9 cellular contexts compared by ENCODE assay signal in the genomic region with DNA sequence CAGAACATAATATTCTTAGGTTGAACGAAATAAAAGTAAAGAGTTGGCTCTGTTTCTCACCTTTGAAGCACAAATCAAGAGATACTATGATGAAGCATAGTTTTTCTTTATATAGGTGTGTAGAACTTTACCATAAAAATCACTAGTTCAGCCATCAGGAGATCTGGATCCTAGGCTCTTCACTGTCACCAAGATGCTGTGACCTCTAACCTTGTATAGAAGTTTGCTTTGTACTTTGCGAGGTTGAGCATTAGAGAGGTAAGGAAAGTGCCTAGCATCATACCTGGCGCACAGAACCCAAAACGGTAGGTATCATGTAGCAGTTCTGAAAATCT. TPM values are rescaled to one million over a fixed set of nuclear protein-coding genes. Genes with fewer than 3 reads are reported as not detected.
DNase-seq lines count a peak whose midpoint lies in the region; ATAC-seq and TF ChIP-seq lines count a peak whose summit lies in the region.
"Had no signal": no experiment of that assay in that cellular context is flagged by ENCODE, and none has a peak within 500 bp of the region (broad histone marks: within the 10 kb centered on the region; RNA-seq: fewer than 3 reads in every experiment).

No MANE protein-coding gene starts in this region.

- TF ChIP-seq CTCF in heart left ventricle (IDR thresholded peaks at IDR 0.05) (no peak), type B pancreatic cell (conservative IDR thresholded peaks at IDR 0.05) (no peak), brain microvascular endothelial cell (IDR thresholded peaks at IDR 0.05; ENCODE audit: low read depth, low read length, missing control alignments) (no peak)

- H3K4me1 ChIP-seq in heart left ventricle = peaks cover 4 to 46% (median 19%) of the 10 kb centered on the region in 12 donors

- H3K27me3 Mint-ChIP-seq in activated CD8-positive, alpha-beta T cell treated with anti-CD3 and anti-CD28 coated beads, Interleukin-2, amount 10 ng/mL, durations not matched to agents 7 days and 5 days (ENCODE audit: low read depth) = no peaks in the 10 kb centered on the region
- peaks cover 3% of the 10 kb centered on the region for H3K27me3 Mint-ChIP-seq in type B pancreatic cell

- peaks cover 43% of the 10 kb centered on the region for H3K36me3 Mint-ChIP-seq in activated CD8-positive, alpha-beta T cell treated with anti-CD3 and anti-CD28 coated beads, Interleukin-2, amount 10 ng/mL, durations not matched to agents 7 days and 5 days (ENCODE audit: low read depth)
- peaks cover 13% of the 10 kb centered on the region for H3K36me3 Mint-ChIP-seq in type B pancreatic cell

- H3K4me3 ChIP-seq in heart left ventricle = peak overlapping the region in 7 of 12 donors; percentile 15 to 71 (median 20)
- no peak overlapping the region for H3K4me3 ChIP-seq in brain microvascular endothelial cell (ENCODE audit: low read depth, low read length)

- intact Hi-C loops in heart left ventricle (cut with DNase I) (loop anchor here in 6 of 10 donors (5.0 to 10.0 kb wide), 4 partner anchors 70 to 275 kb away; partner anchors contain the start of genes WIPF2 (in 5 of the 6) and CSF3 (in 2 of the 6)), left cardiac atrium (cut with DNase I) (loop anchor here (2.0 to 10.0 kb wide), 4 partner anchors 68 to 272 kb away; partner anchors contain the start of genes CSF3 (in 1 of the 2) and WIPF2 (in 1 of the 2))

- H3K9me3 Mint-ChIP-seq in activated CD8-positive, alpha-beta T cell treated with anti-CD3 and anti-CD28 coated beads, Interleukin-2, amount 10 ng/mL, durations not matched to agents 7 days and 5 days (ENCODE audit: insufficient read depth) = no peaks in the 10 kb centered on the region
- H3K9me3 Mint-ChIP-seq in type B pancreatic cell = no peaks in the 10 kb centered on the region

- H3K36me3 ChIP-seq in heart left ventricle (peaks cover 0 to 10% (median 5%) of the 10 kb centered on the region in 9 donors), brain microvascular endothelial cell (replicated peaks) (no peaks in the 10 kb centered on the region)

- H3K27me3 ChIP-seq in heart left ventricle = no peaks in the 10 kb centered on the region
- H3K27me3 ChIP-seq in brain microvascular endothelial cell (replicated peaks) = no peaks in the 10 kb centered on the region
- H3K27me3 ChIP-seq: gastroesophageal sphincter had no signal

- in situ Hi-C loops in brain microvascular endothelial cell (cut with HindIII; ENCODE audit: low pct_ligation_motif_present, low sequenced_read_pairs) = loop anchor here (25.0 kb wide), 1 partner anchor 100 kb away; the partner anchor contains the start of gene RAPGEFL1

- H3K4me1 Mint-ChIP-seq in activated CD8-positive, alpha-beta T cell treated with anti-CD3 and anti-CD28 coated beads, Interleukin-2, amount 10 ng/mL, durations not matched to agents 7 days and 5 days (ENCODE audit: low read depth) = peaks cover 51% of the 10 kb centered on the region
- H3K4me1 Mint-ChIP-seq in type B pancreatic cell (ENCODE audit: unreplicated experiment) = peaks cover 34% of the 10 kb centered on the region

- peak overlapping the region in 2 of 12 donors; percentile 37 to 44 for H3K27ac ChIP-seq in heart left ventricle
- no peak overlapping the region for H3K27ac ChIP-seq in brain microvascular endothelial cell

- 47 to 52% (median 48%) methylated on average over 4 of the region's 4 CpGs for WGBS in heart left ventricle, 4 donors

- peak overlapping the region; percentile 98 for H3K4me3 Mint-ChIP-seq in activated CD8-positive, alpha-beta T cell treated with anti-CD3 and anti-CD28 coated beads, Interleukin-2, amount 10 ng/mL, durations not matched to agents 7 days and 5 days
- H3K4me3 Mint-ChIP-seq in type B pancreatic cell = peak overlapping the region; percentile 98

- DNase-seq in heart left ventricle = no peak
- DNase-seq in left cardiac atrium = no peak
- DNase-seq in activated CD8-positive, alpha-beta T cell treated with anti-CD3 and anti-CD28 coated beads, Interleukin-2, amount 10 ng/mL, durations not matched to agents 7 days and 5 days = no peak
- DNase-seq in left lobe of liver (ENCODE audit: low spot score) = no peak
- no peak for DNase-seq in type B pancreatic cell (ENCODE audit: extremely low spot score, unreplicated experiment)
- DNase-seq in amniotic stem cell (lab: John Stamatoyannopoulos, UW) = no peak
- no peak for DNase-seq in brain microvascular endothelial cell
- DNase-seq in NCI-H2227 (lab: John Stamatoyannopoulos, UW; ENCODE audit: unreplicated experiment) = no peak

- no peak for ATAC-seq in heart left ventricle
- no peak for ATAC-seq in left cardiac atrium
- ATAC-seq in activated CD8-positive, alpha-beta T cell treated with anti-CD3 and anti-CD28 coated beads, Interleukin-2, amount 10 ng/mL, durations not matched to agents 7 days and 5 days = no peak
- ATAC-seq in left lobe of liver = peak; percentile 1

- POLR2A ChIA-PET in activated CD8-positive, alpha-beta T cell treated with anti-CD3 and anti-CD28 coated beads, Interleukin-2, amount 10 ng/mL, durations not matched to agents 7 days and 5 days (lab: Charles Lee) = interaction anchor here (1.6 to 2.5 kb wide), 2 partner anchors 40 to 88 kb away, joined by 5 to 11 read pairs; no protein-coding TSS in a partner anchor

- no peak for TF ChIP-seq POLR2A in heart left ventricle (IDR thresholded peaks at IDR 0.05)

- H3K27ac Mint-ChIP-seq in activated CD8-positive, alpha-beta T cell treated with anti-CD3 and anti-CD28 coated beads, Interleukin-2, amount 10 ng/mL, durations not matched to agents 7 days and 5 days = peak overlapping the region; percentile 97
- peak overlapping the region; percentile 97 for H3K27ac Mint-ChIP-seq in type B pancreatic cell

- H3K9me3 ChIP-seq in heart left ventricle = no peaks in the 10 kb centered on the region
- H3K9me3 ChIP-seq: gastroesophageal sphincter had no signal

- CTCF ChIA-PET in activated CD8-positive, alpha-beta T cell treated with anti-CD3 and anti-CD28 coated beads, Interleukin-2, amount 10 ng/mL, durations not matched to agents 7 days and 5 days (lab: Charles Lee) = interaction anchor here (1.4 kb wide), 1 partner anchor 212 kb away, joined by 6 read pairs; no protein-coding TSS in a partner anchor

RNA-seq across cellular contexts. Expression of gene CDC6, which starts 0.6 kb away (rescaled TPM):
- total RNA-seq in heart left ventricle (1 to 10 TPM in 2 of 9 donors, under 1 TPM in 7; 0.07 to 9.8 (median 0.69) TPM), left cardiac atrium (1 to 10 TPM; 1.3 to 1.9 TPM), left lobe of liver (1.5 TPM), type B pancreatic cell (ENCODE audit: low replicate concordance) (23.2 and 50.3 TPM in 2 replicates)
- 1 to 10 TPM in 1 of 2 donors, under 1 TPM in 1; 0.34 to 2.8 TPM for polyA plus RNA-seq in heart left ventricle
- 100 to 1,000 TPM; 103 to 110 TPM for total RNA-seq in activated CD8-positive, alpha-beta T cell treated with anti-CD3 and anti-CD28 coated beads, Interleukin-2, amount 10 ng/mL, durations not matched to agents 7 days and 5 days

RNA-seq across cellular contexts. Expression of gene RARA, which starts 21.9 kb away (rescaled TPM):
- 10 to 100 TPM; 14.1 to 41.4 (median 19.4) TPM for total RNA-seq in heart left ventricle
- 10 to 100 TPM; 15.5 to 22.0 TPM for polyA plus RNA-seq in heart left ventricle
- total RNA-seq in left cardiac atrium = 10 to 100 TPM; 23.3 to 43.8 TPM
- 10 to 100 TPM; 61.1 to 63.2 TPM for total RNA-seq in activated CD8-positive, alpha-beta T cell treated with anti-CD3 and anti-CD28 coated beads, Interleukin-2, amount 10 ng/mL, durations not matched to agents 7 days and 5 days
- 21.3 TPM for total RNA-seq in left lobe of liver
- 23.8 and 34.3 TPM in 2 replicates for total RNA-seq in type B pancreatic cell (ENCODE audit: low replicate concordance)
